Comparison of ENCODE assay signal across 10 cellular contexts in genomic region chrX:46327229-46328081, GRCh38.
DNase-seq lines count a peak whose midpoint lies in the region; ATAC-seq, FAIRE-seq and TF ChIP-seq lines count a peak whose summit lies in the region.
"Had no signal": no experiment of that assay in that cellular context is flagged by ENCODE, and none has a peak within 500 bp of the region (broad histone marks: within the 10 kb centered on the region; RNA-seq: fewer than 3 reads in every experiment).

No MANE protein-coding gene starts in this region.

- no peaks in the 10 kb centered on the region for H3K27me3 ChIP-seq in keratinocyte (ENCODE audit: control insufficient read depth, extremely low read depth, insufficient read depth, low read length)
- no peaks in the 10 kb centered on the region for H3K27me3 ChIP-seq in tibial artery

- DNase-seq in DMS53 (lab: John Stamatoyannopoulos, UW) (peak; percentile 2), DMS53 treated with DMSO at 0.1 percent for 48 hours (lab: John Stamatoyannopoulos, UW; ENCODE audit: unreplicated experiment) (no peak), T47D (ENCODE audit: low read depth in 1 of 2, low spot score in 1 of 2) (peak; percentile 3 to 76), keratinocyte (ENCODE audit: low read depth, low spot score) (peak; percentile 76), tibial artery (no peak)
- DNase-seq in activated CD4-positive, alpha-beta T cell treated with anti-CD3 and anti-CD28 coated beads for 48 hours, result no peak
- no peak for DNase-seq in stimulated activated CD4-positive, alpha-beta T cell treated with anti-CD3 and anti-CD28 coated beads, Interleukin-15, amount 100 ng/mL, for 24 hours
- DNase-seq: NCI-H1417 had no signal

- ATAC-seq in GM18517 (IDR thresholded peaks at IDR 0.05; ENCODE audit: unreplicated experiment), result no peak

- peak overlapping the region; percentile 49 to 88 (median 78) for H3K4me3 ChIP-seq in keratinocyte (ENCODE audit: control insufficient read depth in 2 of 3, extremely low read depth in 1 of 3, insufficient read depth in 2 of 3, low read depth in 1 of 3, low read length in 3 of 3)
- peak overlapping the region; percentile 12 to 29 for H3K4me3 ChIP-seq in tibial artery

- dilution Hi-C loops in keratinocyte (cut with MboI; ENCODE audit: extremely low pct_ligation_motif_present, low sequenced_read_pairs), result no loop called here

- H3K4me2 ChIP-seq in keratinocyte (ENCODE audit: control insufficient read depth, extremely low read depth, insufficient read depth, low read depth, low read length), result peak overlapping the region; percentile 93

- H3K9me3 ChIP-seq in keratinocyte (ENCODE audit: control insufficient read depth, low read depth, low read length), result no peaks in the 10 kb centered on the region
- peaks cover 0 to 6% (median 0%) of the 10 kb centered on the region in 3 donors for H3K9me3 ChIP-seq in tibial artery

- H3K9me1 ChIP-seq in keratinocyte (ENCODE audit: control insufficient read depth, extremely low read depth, insufficient read depth, low read length), result no peaks in the 10 kb centered on the region

- intact Hi-C loops in tibial artery (cut with DNase I; ENCODE audit: low total_unique reads), result no loop called here

- in situ Hi-C loops in T47D (cut with HindIII; ENCODE audit: low pct_unique_long_range_greater_than_20kb, low sequenced_read_pairs), result no loop called here

- peak overlapping the region; percentile 93 for H3K9ac ChIP-seq in keratinocyte (ENCODE audit: control insufficient read depth, extremely low read depth, insufficient read depth, low read length)

- no peak for TF ChIP-seq CTCF in keratinocyte (optimal IDR thresholded peaks at IDR 0.05 in 1 of 3, IDR thresholded peaks at IDR 0.05 in 1 of 3, conservative IDR thresholded peaks at IDR 0.05 in 1 of 3; ENCODE audit: extremely low read depth in 1 of 3, insufficient read depth in 2 of 3, low read length in 3 of 3)
- no peak for TF ChIP-seq CTCF in tibial artery (IDR thresholded peaks at IDR 0.05)

- peaks cover 39% of the 10 kb centered on the region for H3K4me1 ChIP-seq in keratinocyte (ENCODE audit: control insufficient read depth, extremely low read depth, insufficient read depth, low read length)
- H3K4me1 ChIP-seq in tibial artery, result peaks cover 0 to 31% (median 3%) of the 10 kb centered on the region in 4 donors

- no peak overlapping the region for H2AFZ ChIP-seq in keratinocyte (ENCODE audit: control insufficient read depth, low read length)

- H3K79me2 ChIP-seq in keratinocyte (ENCODE audit: control insufficient read depth, insufficient read depth, low read length), result peaks cover 1% of the 10 kb centered on the region

- H3K27ac ChIP-seq in keratinocyte (ENCODE audit: control insufficient read depth, insufficient read depth, low read length), result peak overlapping the region; percentile 98
- peak overlapping the region; percentile 62 to 70 for H3K27ac ChIP-seq in tibial artery
- H3K27ac ChIP-seq: 22Rv1 had no signal

- FAIRE-seq in keratinocyte (lab: Jason Lieb, UNC), result peak; percentile 90

- H3K36me3 ChIP-seq in keratinocyte (ENCODE audit: control insufficient read depth in 2 of 2, extremely low read depth in 1 of 2, insufficient read depth in 2 of 2, low read length in 2 of 2) (peaks cover 0 to 5% of the 10 kb centered on the region in 2 experiments), tibial artery (no peaks in the 10 kb centered on the region)

- H4K20me1 ChIP-seq in keratinocyte (ENCODE audit: control insufficient read depth, extremely low read depth, insufficient read depth, low read length), result no peaks in the 10 kb centered on the region

Comparison
In these comparisons a context has a peak if more than half of its experiments do, and no peak if none do; other contexts are left out.
1. DNase-seq: peak in DMS53 (single experiment), T47D (2 of 2) and keratinocyte (single experiment); none in DMS53 treated with DMSO at 0.1 percent for 48 hours (single experiment), tibial artery (0 of 2), activated CD4-positive, alpha-beta T cell treated with anti-CD3 and anti-CD28 coated beads for 48 hours (single experiment) and stimulated activated CD4-positive, alpha-beta T cell treated with anti-CD3 and anti-CD28 coated beads, Interleukin-15, amount 100 ng/mL, for 24 hours (single experiment).